ENCODE assay signal across 26 cellular contexts in the genomic region with DNA sequence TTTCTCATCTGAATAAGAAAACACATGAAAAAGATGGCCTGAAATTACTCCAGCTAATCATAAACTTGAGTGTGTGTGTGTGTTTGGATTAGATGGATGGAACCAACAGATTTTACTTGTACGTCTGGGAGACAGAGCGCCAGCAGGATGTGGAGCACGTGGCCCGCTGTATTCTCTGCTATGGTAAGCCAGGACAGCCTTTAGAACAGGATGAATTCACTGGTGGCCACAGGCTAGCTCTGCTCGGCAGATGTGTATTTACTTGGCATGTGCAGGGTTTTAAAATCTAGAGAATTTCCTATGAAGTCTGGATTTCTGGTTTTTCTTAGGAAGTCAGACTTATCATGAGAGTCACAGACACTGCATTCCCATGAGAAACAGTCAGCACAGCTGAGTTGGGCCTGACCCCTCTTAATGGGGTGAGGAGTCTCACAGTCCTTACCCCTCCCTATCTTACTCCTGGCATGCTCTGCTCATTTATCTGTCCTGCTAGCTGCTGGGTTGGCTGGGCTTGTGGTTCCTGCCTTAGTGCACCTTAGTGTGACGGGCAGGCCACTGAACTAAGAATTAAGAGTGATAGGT.
"Had no signal": no experiment of that assay in that cellular context is flagged by ENCODE, and none has a peak within 500 bp of the region (broad histone marks: within the 10 kb centered on the region; RNA-seq: fewer than 3 reads in every experiment).

No MANE protein-coding gene starts in this region.

- H3K4me1 ChIP-seq: gastrocnemius medialis, neural progenitor cell, psoas muscle, sigmoid colon had no signal

- H3K27ac Mint-ChIP-seq: activated naive CD4-positive, alpha-beta T cell treated with anti-CD3 and anti-CD28 coated beads for 36 hours; brain; naive thymus-derived CD4-positive, alpha-beta T cell; neural progenitor cell; stimulated activated memory B cell treated with anti-CD40 and anti-IgM and Interleukin-4, amounts not matched to agents 10 μg/mL and 1 μg/mL and 100 μg/mL, for 72 hours had no signal

- H3K9me3 ChIP-seq: gastrocnemius medialis, mucosa of descending colon, psoas muscle, sigmoid colon, spleen, testis had no signal

- H3K36me3 ChIP-seq: gastrocnemius medialis, neural progenitor cell, sigmoid colon, spleen had no signal

- H3K4me2 ChIP-seq: neural progenitor cell had no signal

- H3K27me3 ChIP-seq: dorsolateral prefrontal cortex, gastrocnemius medialis, neural progenitor cell, sigmoid colon, spleen, testis had no signal

- H3K4me3 Mint-ChIP-seq: activated naive CD4-positive, alpha-beta T cell treated with anti-CD3 and anti-CD28 coated beads for 36 hours; activated T-cell treated with anti-CD3 and anti-CD28 coated beads, Interleukin-2, amount 50 U/mL, for 4 hours; brain; naive thymus-derived CD4-positive, alpha-beta T cell; neural progenitor cell; stimulated activated memory B cell treated with anti-CD40 and anti-IgM and Interleukin-4, amounts not matched to agents 10 μg/mL and 1 μg/mL and 100 μg/mL, for 72 hours had no signal

- H3K36me3 Mint-ChIP-seq: brain; naive thymus-derived CD4-positive, alpha-beta T cell; neural progenitor cell; stimulated activated memory B cell treated with anti-CD40 and anti-IgM and Interleukin-4, amounts not matched to agents 10 μg/mL and 1 μg/mL and 100 μg/mL, for 72 hours had no signal

- H3K4me1 Mint-ChIP-seq: brain; naive thymus-derived CD4-positive, alpha-beta T cell; neural progenitor cell; stimulated activated memory B cell treated with anti-CD40 and anti-IgM and Interleukin-4, amounts not matched to agents 10 μg/mL and 1 μg/mL and 100 μg/mL, for 72 hours had no signal

- H3K27ac ChIP-seq: epithelial cell of prostate, gastrocnemius medialis, neural progenitor cell, psoas muscle, sigmoid colon, spleen, testis, VCaP had no signal

- H3K9me3 Mint-ChIP-seq: activated naive CD4-positive, alpha-beta T cell treated with anti-CD3 and anti-CD28 coated beads for 36 hours; activated T-cell treated with anti-CD3 and anti-CD28 coated beads, Interleukin-2, amount 50 U/mL, for 4 hours; brain; naive thymus-derived CD4-positive, alpha-beta T cell; neural progenitor cell; stimulated activated memory B cell treated with anti-CD40 and anti-IgM and Interleukin-4, amounts not matched to agents 10 μg/mL and 1 μg/mL and 100 μg/mL, for 72 hours had no signal

- ATAC-seq: activated T-cell treated with anti-CD3 and anti-CD28 coated beads, Interleukin-2, amount 50 U/mL, for 4 hours; gastrocnemius medialis; left colon; mucosa of descending colon; naive thymus-derived CD4-positive, alpha-beta T cell; psoas muscle; stimulated activated memory B cell treated with anti-CD40 and anti-IgM and Interleukin-4, amounts not matched to agents 10 μg/mL and 1 μg/mL and 100 μg/mL, for 72 hours had no signal

- H2AFZ ChIP-seq: neural progenitor cell had no signal

- FAIRE-seq: colon had no signal

- H3K9ac ChIP-seq: neural progenitor cell had no signal

- H3K4me3 ChIP-seq: dorsolateral prefrontal cortex, gastrocnemius medialis, mucosa of descending colon, neural progenitor cell, psoas muscle, sigmoid colon, spleen, testis had no signal

- DNase-seq: activated CD4-positive, alpha-beta T cell treated with anti-CD3 and anti-CD28 coated beads, Interleukin-2, amount 50 U/mL, for 1 hour; activated CD4-positive, CD25-positive, alpha-beta regulatory T cell treated with anti-CD3 and anti-CD28 coated beads, Interleukin-2, amount 50 U/mL, for 72 hours; activated CD8-positive, alpha-beta memory T cell treated with anti-CD3 and anti-CD28 coated beads, Interleukin-2, amount 50 U/mL, for 4 hours; activated naive CD4-positive, alpha-beta T cell treated with anti-CD3 and anti-CD28 coated beads for 36 hours; activated T-cell treated with anti-CD3 and anti-CD28 coated beads, Interleukin-2, amount 50 U/mL, for 4 hours; anterior cingulate cortex; central memory CD4-positive, alpha-beta T cell; dorsolateral prefrontal cortex; gastrocnemius medialis; head of caudate nucleus; left colon; mucosa of descending colon; naive thymus-derived CD4-positive, alpha-beta T cell; psoas muscle; sigmoid colon; spleen; stimulated activated CD4-positive, alpha-beta T cell treated with anti-CD3 and anti-CD28 coated beads, Interleukin-4, amount 100 ng/mL, for 4 hours; SW 1271; T-helper 2 cell; testis had no signal
